ENCODE assay signal across 8 cellular contexts in genomic region chr16:1772908-1773702, GRCh38. TPM values are rescaled to one million over a fixed set of nuclear protein-coding genes. Genes with fewer than 3 reads are reported as not detected.
DNase-seq lines count a peak whose midpoint lies in the region; ATAC-seq and TF ChIP-seq lines count a peak whose summit lies in the region.

Gene MRPS34 (minus strand): TSS chr16:1773134. CDS start chr16:1773119, 15 bp downstream.

- peaks cover 28 to 48% (median 34%) of the 10 kb centered on the region in 10 experiments for H3K4me1 ChIP-seq in BLaER1 treated with 17β-estradiol and CSF1 and Interleukin-3, amounts not matched to agents 10 nM and 100 nM
- H3K4me1 ChIP-seq in OCI-LY7 (ENCODE audit: insufficient read depth, low read length, poor library complexity, severe bottlenecking) (peaks cover 23% of the 10 kb centered on the region), esophagus (ENCODE audit: control insufficient read depth in 2 of 2, insufficient read depth in 2 of 2, low read length in 1 of 2) (peaks cover 6 to 37% of the 10 kb centered on the region in 2 donors), muscle layer of colon (ENCODE audit: insufficient read depth, low read length) (peaks cover 29% of the 10 kb centered on the region)

- no peaks in the 10 kb centered on the region for H3K9me2 ChIP-seq in OCI-LY7 (ENCODE audit: insufficient read depth, low read length)

- H4K20me1 ChIP-seq in BLaER1 treated with 17β-estradiol and CSF1 and Interleukin-3, amounts not matched to agents 10 nM and 100 nM: peaks cover 51 to 88% (median 69%) of the 10 kb centered on the region in 11 experiments; a peak in 21 of 22 replicates
- no peaks in the 10 kb centered on the region for H4K20me1 ChIP-seq in OCI-LY7 (ENCODE audit: insufficient read depth, low read length)

- CTCF ChIA-PET in OCI-LY7 (lab: Charles Lee; ENCODE audit: unreplicated experiment): no interaction called here

- WGBS in esophagus, 2 donors: 1% methylated on average over 86 to 108 of the region's 108 CpGs

- TF ChIP-seq CTCF in OCI-LY7 (conservative IDR thresholded peaks at IDR 0.05; ENCODE audit: low read length): peak; percentile 80

- H3K27ac ChIP-seq in BLaER1 treated with 17β-estradiol and CSF1 and Interleukin-3, amounts not matched to agents 10 nM and 100 nM: peak within 1 kb of the TSS; percentile 90 to 96 (median 94)
- H3K27ac ChIP-seq in OCI-LY7 (ENCODE audit: low read depth, low read length, poor library complexity, severe bottlenecking): peak within 1 kb of the TSS; percentile 89
- peak within 1 kb of the TSS; percentile 92 to 97 for H3K27ac ChIP-seq in esophagus (ENCODE audit: low read depth in 2 of 2, low read length in 1 of 2)
- H3K27ac ChIP-seq in muscle layer of colon (ENCODE audit: low read depth, low read length): peak within 1 kb of the TSS; percentile 75

- intact Hi-C loops in OCI-LY7 (cut with micrococcal nuclease; ENCODE audit: unreplicated experiment): loop anchor here (1.0 to 5.0 kb wide), 4 partner anchors 9 to 161 kb away; partner anchors contain the start of genes CRAMP1, IFT140, JPT2 and MAPK8IP3

- POLR2A ChIA-PET in OCI-LY7 (lab: Charles Lee): interaction anchor here (1.9 kb wide), 1 partner anchor 10 kb away, joined by 9 read pairs; the partner anchor contains the start of genes NUBP2 and SPSB3

- peak within 1 kb of the TSS; percentile 82 to 97 (median 94) for H3K4me3 ChIP-seq in BLaER1 treated with 17β-estradiol and CSF1 and Interleukin-3, amounts not matched to agents 10 nM and 100 nM
- peak within 1 kb of the TSS; percentile 98 for H3K4me3 ChIP-seq in OCI-LY7 (ENCODE audit: low read depth, low read length, poor library complexity, severe bottlenecking)
- peak within 1 kb of the TSS; percentile 78 to 93 for H3K4me3 ChIP-seq in esophagus (ENCODE audit: low read depth in 1 of 2, low read length in 2 of 2)
- peak within 1 kb of the TSS; percentile 83 to 92 for H3K4me3 ChIP-seq in muscle layer of colon (ENCODE audit: low read depth in 1 of 2, low read length in 2 of 2)

- BruUV-seq in OCI-LY7 (replicated peaks; lab: Mats Ljungman, UMichigan): no TSS peak

- peak; percentile 53 for ATAC-seq in GM19372 (IDR thresholded peaks at IDR 0.05; ENCODE audit: low read depth, unreplicated experiment)

- H3K4me2 ChIP-seq in BLaER1 treated with 17β-estradiol and CSF1 and Interleukin-3, amounts not matched to agents 10 nM and 100 nM: peak within 1 kb of the TSS; percentile 96 to 100 (median 99)
- peak within 1 kb of the TSS; percentile 100 for H3K4me2 ChIP-seq in OCI-LY7 (ENCODE audit: low read length)

- no peaks in the 10 kb centered on the region for H3K27me3 ChIP-seq in BLaER1 treated with 17β-estradiol and CSF1 and Interleukin-3, amounts not matched to agents 10 nM and 100 nM
- H3K27me3 ChIP-seq in esophagus (ENCODE audit: control insufficient read depth in 1 of 2, insufficient read depth in 2 of 2, low read length in 2 of 2): no peaks in the 10 kb centered on the region
- no peaks in the 10 kb centered on the region for H3K27me3 ChIP-seq in muscle layer of colon (ENCODE audit: control insufficient read depth in 1 of 2, insufficient read depth in 2 of 2, low read length in 2 of 2)

- H3K9me3 ChIP-seq in BLaER1 treated with 17β-estradiol and CSF1 and Interleukin-3, amounts not matched to agents 10 nM and 100 nM (replicated peaks in 1 of 11): no peaks in the 10 kb centered on the region
- H3K9me3 ChIP-seq in OCI-LY7 (ENCODE audit: low read length) (no peaks in the 10 kb centered on the region), esophagus (ENCODE audit: control insufficient read depth in 2 of 2, insufficient read depth in 1 of 2, low read depth in 1 of 2, low read length in 1 of 2) (peaks cover 0 to 2% of the 10 kb centered on the region in 2 donors), muscle layer of colon (ENCODE audit: low read length) (no peaks in the 10 kb centered on the region)

- H3K36me3 ChIP-seq in BLaER1 treated with 17β-estradiol and CSF1 and Interleukin-3, amounts not matched to agents 10 nM and 100 nM: peaks cover 40 to 63% (median 57%) of the 10 kb centered on the region in 11 experiments
- H3K36me3 ChIP-seq in OCI-LY7 (ENCODE audit: insufficient read depth, low read length): peaks cover 67% of the 10 kb centered on the region
- peaks cover 7 to 45% of the 10 kb centered on the region in 2 donors for H3K36me3 ChIP-seq in esophagus (ENCODE audit: control insufficient read depth in 2 of 2, insufficient read depth in 2 of 2, low read length in 1 of 2)
- peaks cover 24% of the 10 kb centered on the region for H3K36me3 ChIP-seq in muscle layer of colon (ENCODE audit: insufficient read depth, low read length)

- peak; percentile 85 for DNase-seq in HuH-7 (ENCODE audit: low spot score)
- DNase-seq in OCI-LY7 (ENCODE audit: low spot score): peak; percentile 92
- DNase-seq in activated T-cell treated with anti-CD3 and anti-CD28 coated beads, Interleukin-2, amount 50 U/mL, for 1 hour: peak; percentile 81
- DNase-seq in stimulated activated CD8-positive, alpha-beta memory T cell treated with anti-CD3 and anti-CD28 coated beads, Interleukin-7, amount 100 ng/mL, for 1 hour (ENCODE audit: low read depth in 2 of 2): peak; percentile 55 to 65

- H3K79me2 ChIP-seq in OCI-LY7 (ENCODE audit: insufficient read depth, low read depth, low read length): peaks cover 26% of the 10 kb centered on the region; the same call in 1 of the 2 replicates

- peak within 1 kb of the TSS; percentile 40; the same call in 1 of the 2 replicates for H2AFZ ChIP-seq in OCI-LY7 (ENCODE audit: low read length)

- H3K9ac ChIP-seq in BLaER1 treated with 17β-estradiol and CSF1 and Interleukin-3, amounts not matched to agents 10 nM and 100 nM: peak within 1 kb of the TSS; percentile 92 to 98 (median 96)
- peak within 1 kb of the TSS; percentile 57 for H3K9ac ChIP-seq in muscle layer of colon (ENCODE audit: low read length)

RNA-seq across cellular contexts. Expression of gene MRPS34, which starts in this region (rescaled TPM):
- 170 and 190 TPM in 2 replicates for total RNA-seq in OCI-LY7 (2014; rRNA removed; shearing (Covaris generic))
- 176 and 196 TPM in 2 replicates for total RNA-seq in OCI-LY7 (2022)
- 100 to 1,000 TPM in 1 of 2 donors, 10 to 100 TPM in 1; 62.4 to 115 TPM for polyA plus RNA-seq in esophagus

Comparison
In these comparisons a context has a peak if more than half of its experiments do, and no peak if none do; other contexts are left out.
1. Peak in every context shown above with its lines: DNase-seq, ATAC-seq, H3K4me3 ChIP-seq and H3K27ac ChIP-seq.